In genomic region chr14:103072595-103073366, GRCh38 we compare ENCODE assay signal across 17 cellular contexts. TPM values are rescaled to one million over a fixed set of nuclear protein-coding genes. Genes with fewer than 3 reads are reported as not detected.
DNase-seq lines count a peak whose midpoint lies in the region; TF ChIP-seq lines count a peak whose summit lies in the region.
"Had no signal": no experiment of that assay in that cellular context is flagged by ENCODE, and none has a peak within 500 bp of the region (broad histone marks: within the 10 kb centered on the region; RNA-seq: fewer than 3 reads in every experiment).

No MANE protein-coding gene starts in this region.

- H3K9ac ChIP-seq in endodermal cell (ENCODE audit: extremely low read depth, low read length, poor library complexity, severe bottlenecking), result no peak overlapping the region
- no peak overlapping the region for H3K9ac ChIP-seq in neuronal stem cell (ENCODE audit: low read depth, low read length, poor library complexity)

- WGBS in endodermal cell (ENCODE audit: insufficient coverage in 1 of 2, insufficient read length in 1 of 2), 2 experiments, result 85% methylated on average over 11 to 20 of the region's 21 CpGs
- no CpG with 5 or more reads among the region's 21 CpGs for WGBS in neuronal stem cell (ENCODE audit: extremely low coverage in 2 of 2, insufficient read length in 2 of 2, insufficient replicate concordance in 1 of 2), 2 donors
- 77 to 86% methylated on average over 13 to 18 of the region's 21 CpGs for WGBS in thyroid gland, 2 donors

- H3K9me3 Mint-ChIP-seq in endodermal cell (no peaks in the 10 kb centered on the region), immature natural killer cell (no peaks in the 10 kb centered on the region), glutamatergic neuron (ENCODE audit: unreplicated experiment) (no peaks in the 10 kb centered on the region)
- H3K9me3 Mint-ChIP-seq: activated T-cell treated with anti-CD3 and anti-CD28 coated beads, Interleukin-2, amount 50 U/mL, for 72 hours; stimulated activated effector memory CD8-positive, alpha-beta T cell treated with anti-CD3 and anti-CD28 coated beads, Interleukin-12 subunit alpha, Interleukin-12 subunit beta, amount 100 ng/mL, for 72 hours had no signal

- no peak overlapping the region for H3K4ac ChIP-seq in neuronal stem cell (ENCODE audit: low read length)

- H3K4me3 ChIP-seq in endodermal cell (ENCODE audit: low read length) (no peak overlapping the region), neuronal stem cell (ENCODE audit: low read length in 2 of 2) (no peak overlapping the region), thyroid gland (replicated peaks in 1 of 3) (no peak overlapping the region)

- no peak overlapping the region for H3K4me2 ChIP-seq in neuronal stem cell (ENCODE audit: insufficient read depth, low read length, poor library complexity, severe bottlenecking)

- no peak overlapping the region for H4K91ac ChIP-seq in neuronal stem cell (ENCODE audit: low read depth, low read length, poor library complexity)

- H3K4me1 Mint-ChIP-seq in endodermal cell (no peaks in the 10 kb centered on the region), immature natural killer cell (peaks cover 0 to 2% of the 10 kb centered on the region in 2 donors), glutamatergic neuron (ENCODE audit: low read depth, unreplicated experiment) (peaks cover 4% of the 10 kb centered on the region)
- H3K4me1 Mint-ChIP-seq: stimulated activated effector memory CD8-positive, alpha-beta T cell treated with anti-CD3 and anti-CD28 coated beads, Interleukin-12 subunit alpha, Interleukin-12 subunit beta, amount 100 ng/mL, for 72 hours had no signal

- H3K36me3 ChIP-seq in endodermal cell (ENCODE audit: control insufficient read depth, insufficient read depth, low read length) (no peaks in the 10 kb centered on the region), neuronal stem cell (replicated peaks in 1 of 2; ENCODE audit: control insufficient read depth in 2 of 2, insufficient read depth in 2 of 2, low read length in 2 of 2) (no peaks in the 10 kb centered on the region), thyroid gland (no peaks in the 10 kb centered on the region)

- H2BK120ac ChIP-seq in neuronal stem cell (ENCODE audit: low read depth, low read length), result no peak overlapping the region

- peak overlapping the region; percentile 13 for H3K18ac ChIP-seq in neuronal stem cell (ENCODE audit: low read length)

- no peak overlapping the region for H2BK5ac ChIP-seq in neuronal stem cell (ENCODE audit: low read length)

- peak overlapping the region; percentile 83 for H2AK5ac ChIP-seq in neuronal stem cell (ENCODE audit: low read depth, low read length)

- H3K23ac ChIP-seq in neuronal stem cell (ENCODE audit: low read depth, low read length, poor library complexity), result no peak overlapping the region

- H4K8ac ChIP-seq in neuronal stem cell (ENCODE audit: low read depth, low read length), result no peak overlapping the region

- H3K27me3 Mint-ChIP-seq in endodermal cell (ENCODE audit: insufficient read depth) (peaks cover 6% of the 10 kb centered on the region), immature natural killer cell (ENCODE audit: low read depth in 3 of 3) (peaks cover 2% of the 10 kb centered on the region in 3 donors), glutamatergic neuron (ENCODE audit: unreplicated experiment) (peaks cover 7% of the 10 kb centered on the region)

- peak overlapping the region; percentile 46 for H2BK12ac ChIP-seq in neuronal stem cell (ENCODE audit: low read length)

- no peak overlapping the region for H2AFZ ChIP-seq in neuronal stem cell (ENCODE audit: low read length)

- no peak overlapping the region for H3K4me3 Mint-ChIP-seq in endodermal cell
- H3K4me3 Mint-ChIP-seq in immature natural killer cell, result no peak overlapping the region
- no peak overlapping the region for H3K4me3 Mint-ChIP-seq in glutamatergic neuron (ENCODE audit: unreplicated experiment)
- H3K4me3 Mint-ChIP-seq: activated T-cell treated with anti-CD3 and anti-CD28 coated beads, Interleukin-2, amount 50 U/mL, for 72 hours; stimulated activated effector memory CD8-positive, alpha-beta T cell treated with anti-CD3 and anti-CD28 coated beads, Interleukin-12 subunit alpha, Interleukin-12 subunit beta, amount 100 ng/mL, for 72 hours had no signal

- intact Hi-C loops in thyroid gland (cut with DNase I), result loop anchor here (10.0 kb wide), 1 partner anchor 222 kb away; no protein-coding TSS in a partner anchor

- H3K79me1 ChIP-seq in neuronal stem cell (ENCODE audit: low read depth, low read length), result no peaks in the 10 kb centered on the region

- TF ChIP-seq CTCF in endodermal cell (conservative IDR thresholded peaks at IDR 0.05) (no peak), thyroid gland (IDR thresholded peaks at IDR 0.05) (no peak), glutamatergic neuron (IDR thresholded peaks at IDR 0.05; ENCODE audit: partially characterized antibody, unreplicated experiment) (no peak)

- H3K27me3 ChIP-seq in endodermal cell (ENCODE audit: control insufficient read depth, insufficient read depth, low read length, poor library complexity, severe bottlenecking) (no peaks in the 10 kb centered on the region), neuronal stem cell (ENCODE audit: control insufficient read depth in 3 of 3, insufficient read depth in 3 of 3, low read depth in 1 of 3, low read length in 3 of 3) (peaks cover 0 to 43% (median 7%) of the 10 kb centered on the region in 3 experiments), thyroid gland (no peaks in the 10 kb centered on the region)

- H3K4me1 ChIP-seq in endodermal cell (ENCODE audit: control insufficient read depth, insufficient read depth, low read length), result no peaks in the 10 kb centered on the region
- H3K4me1 ChIP-seq in neuronal stem cell (ENCODE audit: control insufficient read depth in 2 of 2, insufficient read depth in 1 of 2, low read depth in 1 of 2, low read length in 2 of 2), result peaks cover 9 to 17% of the 10 kb centered on the region in 2 donors
- peaks cover 10 to 35% of the 10 kb centered on the region in 2 donors for H3K4me1 ChIP-seq in thyroid gland

- no peak overlapping the region for H3K27ac ChIP-seq in endodermal cell (ENCODE audit: low read depth, low read length)
- no peak overlapping the region for H3K27ac ChIP-seq in neuronal stem cell (replicated peaks; ENCODE audit: low read length)
- no peak overlapping the region for H3K27ac ChIP-seq in thyroid gland

- peak overlapping the region; percentile 88 for H2BK15ac ChIP-seq in neuronal stem cell (ENCODE audit: low read length)

- H3K36me3 Mint-ChIP-seq in endodermal cell (ENCODE audit: low read depth) (no peaks in the 10 kb centered on the region), immature natural killer cell (no peaks in the 10 kb centered on the region), glutamatergic neuron (ENCODE audit: unreplicated experiment) (no peaks in the 10 kb centered on the region)
- H3K36me3 Mint-ChIP-seq: stimulated activated effector memory CD8-positive, alpha-beta T cell treated with anti-CD3 and anti-CD28 coated beads, Interleukin-12 subunit alpha, Interleukin-12 subunit beta, amount 100 ng/mL, for 72 hours had no signal

- H3K27ac Mint-ChIP-seq in endodermal cell, result no peak overlapping the region
- H3K27ac Mint-ChIP-seq in immature natural killer cell, result no peak overlapping the region
- H3K27ac Mint-ChIP-seq in glutamatergic neuron (ENCODE audit: unreplicated experiment), result no peak overlapping the region
- H3K27ac Mint-ChIP-seq: activated T-cell treated with anti-CD3 and anti-CD28 coated beads, Interleukin-2, amount 50 U/mL, for 72 hours; stimulated activated effector memory CD8-positive, alpha-beta T cell treated with anti-CD3 and anti-CD28 coated beads, Interleukin-12 subunit alpha, Interleukin-12 subunit beta, amount 100 ng/mL, for 72 hours had no signal

- TF ChIP-seq POLR2A in thyroid gland (IDR thresholded peaks at IDR 0.05), result no peak

- no peak overlapping the region for H3K14ac ChIP-seq in neuronal stem cell (ENCODE audit: low read length)

- peak; percentile 30 for DNase-seq in D341Med (ENCODE audit: low spot score)
- DNase-seq in HPDE6-E6E7 (ENCODE audit: extremely low spot score), result peak; percentile 83
- peak; percentile 52 for DNase-seq in endodermal cell
- DNase-seq in neuronal stem cell (ENCODE audit: low spot score), result no peak
- DNase-seq in thyroid gland, result no peak
- DNase-seq in NK-92 treated with Interleukin-12 subunit alpha and Interleukin-12 subunit beta, amount 100 ng/mL, for 24 hours (lab: John Stamatoyannopoulos, UW), result no peak
- DNase-seq in immature natural killer cell, result no peak
- no peak for DNase-seq in glutamatergic neuron
- DNase-seq: activated CD4-positive, alpha-beta T cell treated with anti-CD3 and anti-CD28 coated beads for 4 hours; activated T-cell treated with anti-CD3 and anti-CD28 coated beads, Interleukin-2, amount 50 U/mL, for 72 hours; C1 segment of cervical spinal cord; NCI-H2171 treated with DMSO at 0.1 percent for 48 hours; stimulated activated CD4-positive, alpha-beta T cell treated with anti-CD3 and anti-CD28 coated beads, Interleukin-4, amount 100 ng/mL, for 24 hours had no signal

- H3K9me3 ChIP-seq in endodermal cell (ENCODE audit: control insufficient read depth, low read length) (no peaks in the 10 kb centered on the region), neuronal stem cell (replicated peaks in 1 of 2; ENCODE audit: control insufficient read depth in 2 of 2, insufficient read depth in 1 of 2, low read depth in 1 of 2, low read length in 2 of 2) (peaks cover 0 to 1% of the 10 kb centered on the region in 2 donors), thyroid gland (no peaks in the 10 kb centered on the region)

RNA-seq across cellular contexts. Expression of gene LBHD2, which starts 11.2 kb away (rescaled TPM):
- total RNA-seq in endodermal cell (not detected), thyroid gland (not detected), glutamatergic neuron (ENCODE audit: unreplicated experiment) (not detected)
- polyA plus RNA-seq in endodermal cell (2013, experiment 1 of 2), result not detected
- polyA plus RNA-seq in endodermal cell (2013, experiment 2 of 2), result not detected
- not detected for polyA plus RNA-seq in neuronal stem cell (2013, experiment 1 of 2)
- not detected for polyA plus RNA-seq in neuronal stem cell (2013, experiment 2 of 2)
- polyA plus RNA-seq in immature natural killer cell, result not detected
- total RNA-seq: activated T-cell treated with anti-CD3 and anti-CD28 coated beads, Interleukin-2, amount 50 U/mL, for 72 hours; aorta; frontal cortex; HT1080 had no signal
- polyA plus RNA-seq: aorta had no signal

RNA-seq across cellular contexts. Expression of gene CDC42BPB, which starts 15.4 kb away (rescaled TPM):
- total RNA-seq in endodermal cell, result 100 to 1,000 TPM; 120 to 123 TPM
- 82.7 TPM for polyA plus RNA-seq in endodermal cell (2013, experiment 1 of 2)
- 80.3 TPM for polyA plus RNA-seq in endodermal cell (2013, experiment 2 of 2)
- 44.7 TPM for polyA plus RNA-seq in neuronal stem cell (2013, experiment 1 of 2)
- polyA plus RNA-seq in neuronal stem cell (2013, experiment 2 of 2), result 45.1 TPM
- 100 to 1,000 TPM in 2 of 4 donors, 10 to 100 TPM in 2; 90.7 to 153 (median 101) TPM for total RNA-seq in thyroid gland
- polyA plus RNA-seq in immature natural killer cell, result not detected
- total RNA-seq in glutamatergic neuron (ENCODE audit: unreplicated experiment), result 125 TPM

RNA-seq across cellular contexts. Expression of gene EXOC3L4, which starts 21.7 kb away (rescaled TPM):
- 1 to 10 TPM; 2.5 to 3.6 TPM for total RNA-seq in endodermal cell
- polyA plus RNA-seq in endodermal cell (2013, experiment 1 of 2), result 0.21 TPM
- not detected for polyA plus RNA-seq in endodermal cell (2013, experiment 2 of 2)
- polyA plus RNA-seq in neuronal stem cell (2013, experiment 1 of 2), result not detected
- not detected for polyA plus RNA-seq in neuronal stem cell (2013, experiment 2 of 2)
- under 1 TPM in 2 of 4 donors, not detected in 2; 0.44 to 0.78 TPM for total RNA-seq in thyroid gland
- not detected for polyA plus RNA-seq in immature natural killer cell
- 0.81 TPM for total RNA-seq in glutamatergic neuron (ENCODE audit: unreplicated experiment)
- total RNA-seq: activated T-cell treated with anti-CD3 and anti-CD28 coated beads, Interleukin-2, amount 50 U/mL, for 72 hours; HT1080 had no signal

RNA-seq across cellular contexts. Expression of gene TNFAIP2, which starts 50.5 kb away (rescaled TPM):
- total RNA-seq in endodermal cell (10 to 100 TPM; 16.8 to 19.4 TPM), thyroid gland (10 to 100 TPM; 28.6 to 37.2 (median 31.2) TPM), glutamatergic neuron (ENCODE audit: unreplicated experiment) (4.3 TPM)
- polyA plus RNA-seq in endodermal cell (2013, experiment 1 of 2), result 57.6 TPM
- 59.4 TPM for polyA plus RNA-seq in endodermal cell (2013, experiment 2 of 2)
- polyA plus RNA-seq in neuronal stem cell (2013, experiment 1 of 2), result 26.4 TPM
- polyA plus RNA-seq in neuronal stem cell (2013, experiment 2 of 2), result 24.5 TPM
- 1 to 10 TPM in 1 of 3 donors, under 1 TPM in 2; 0.20 to 1.4 (median 0.91) TPM for polyA plus RNA-seq in immature natural killer cell

Comparison
In these comparisons a context has a peak if more than half of its experiments do, and no peak if none do; other contexts are left out.
1. DNase-seq: peak in D341Med (single experiment), HPDE6-E6E7 (single experiment) and endodermal cell (single experiment); none in neuronal stem cell (single experiment), thyroid gland (0 of 2), NK-92 treated with Interleukin-12 subunit alpha and Interleukin-12 subunit beta, amount 100 ng/mL, for 24 hours (single experiment), immature natural killer cell (0 of 3) and glutamatergic neuron (single experiment).